8 cellular contexts compared by ENCODE assay signal in the genomic region with DNA sequence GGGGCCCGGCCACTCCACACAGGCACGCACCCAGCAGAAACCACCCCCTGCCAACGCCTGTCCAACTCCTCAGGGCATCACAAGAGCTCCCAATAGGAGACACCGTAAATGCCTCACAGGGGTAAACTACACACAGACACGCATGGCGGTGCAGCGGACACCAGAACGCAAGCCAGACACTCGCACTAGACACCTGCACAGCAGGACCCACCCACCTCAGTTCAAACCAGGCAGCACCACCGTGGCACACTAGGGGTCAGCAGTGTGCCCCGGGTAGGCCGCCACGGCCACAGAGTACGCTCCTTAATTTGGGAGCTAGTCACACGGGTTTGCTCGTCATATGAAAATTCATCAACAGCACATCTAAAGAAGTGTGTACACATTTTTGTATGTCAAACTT. TPM values are rescaled to one million over a fixed set of nuclear protein-coding genes. Genes with fewer than 3 reads are reported as not detected.
DNase-seq lines count a peak whose midpoint lies in the region; ATAC-seq, FAIRE-seq and TF ChIP-seq lines count a peak whose summit lies in the region.

No MANE protein-coding gene starts in this region.

- no peaks in the 10 kb centered on the region for H3K9me3 Mint-ChIP-seq in natural killer cell treated with Interleukin-12 subunit alpha and Interleukin-12 subunit beta and Interleukin-15 and Interleukin-18, amount 100 ng/mL, for 72 hours

- BruUV-seq in A673 (replicated peaks; lab: Mats Ljungman, UMichigan) = no TSS peak

- no peak overlapping the region for H3K27ac Mint-ChIP-seq in natural killer cell treated with Interleukin-12 subunit alpha and Interleukin-12 subunit beta and Interleukin-15 and Interleukin-18, amount 100 ng/mL, for 72 hours

- intact Hi-C loops in A673 (cut with micrococcal nuclease; ENCODE audit: unreplicated experiment) = loop anchor here (5.0 to 10.0 kb wide), 2 partner anchors 103 to 181 kb away; partner anchors contain the start of gene BAHCC1

- POLR2A ChIA-PET in A673 (lab: Charles Lee; ENCODE audit: low non-redundant PET) = interaction anchor here (0.7 kb wide), 1 partner anchor 90 kb away, joined by 3 read pairs; no protein-coding TSS in a partner anchor

- H3K9me3 ChIP-seq in A673 (ENCODE audit: low read depth, low read length, poor library complexity, severe bottlenecking) = no peaks in the 10 kb centered on the region

- H3K36me3 ChIP-seq in A673 (ENCODE audit: insufficient read depth, low read length, poor library complexity, severe bottlenecking) = peaks cover 8% of the 10 kb centered on the region

- CTCF ChIA-PET in A673 (lab: Charles Lee) = no interaction called here

- peak; percentile 97 for FAIRE-seq in GM12891 (lab: Jason Lieb, UNC)

- ATAC-seq in natural killer cell treated with Interleukin-12 subunit alpha and Interleukin-12 subunit beta and Interleukin-15 and Interleukin-18, amount 100 ng/mL, for 72 hours = peak; percentile 51 to 73

- no peak for TF ChIP-seq POLR2A in GM12891 (IDR thresholded peaks at IDR 0.05; ENCODE audit: low read depth, low read length)

- peaks cover 8 to 34% of the 10 kb centered on the region in 2 donors for H3K4me1 Mint-ChIP-seq in natural killer cell treated with Interleukin-12 subunit alpha and Interleukin-12 subunit beta and Interleukin-15 and Interleukin-18, amount 100 ng/mL, for 72 hours (ENCODE audit: low read depth in 2 of 2)

- DNase-seq in A673 (ENCODE audit: low spot score) = peak; percentile 66
- peak; percentile 86 for DNase-seq in GM12891 (ENCODE audit: insufficient read length, low spot score)
- peak; percentile 73 for DNase-seq in NCI-H69 (lab: John Stamatoyannopoulos, UW)
- DNase-seq in activated CD8-positive, alpha-beta memory T cell treated with anti-CD3 and anti-CD28 coated beads, Interleukin-2, amount 50 U/mL, for 1 hour (ENCODE audit: extremely low read depth) = peak; percentile 41
- no peak for DNase-seq in epithelial cell of proximal tubule (ENCODE audit: low read depth)
- peak; percentile 81 for DNase-seq in natural killer cell treated with Interleukin-12 subunit alpha and Interleukin-12 subunit beta and Interleukin-15 and Interleukin-18, amount 100 ng/mL, for 72 hours (ENCODE audit: low spot score)
- peak; percentile 29 for DNase-seq in stromal cell of bone marrow (ENCODE audit: low read depth)
- DNase-seq in globus pallidus (ENCODE audit: low spot score) = no peak

- no peak overlapping the region for H3K4me3 ChIP-seq in A673 (ENCODE audit: low read depth, low read length, poor library complexity, severe bottlenecking)
- H3K4me3 ChIP-seq in epithelial cell of proximal tubule (ENCODE audit: low read depth, low read length) = peak overlapping the region; percentile 23

- no peaks in the 10 kb centered on the region for H3K27me3 ChIP-seq in A673 (replicated peaks; ENCODE audit: insufficient read depth, low read depth, low read length, poor library complexity)

- H3K4me1 ChIP-seq in A673 (ENCODE audit: insufficient read depth, low read length, poor library complexity, severe bottlenecking) = peaks cover 7% of the 10 kb centered on the region

- H3K27me3 Mint-ChIP-seq in natural killer cell treated with Interleukin-12 subunit alpha and Interleukin-12 subunit beta and Interleukin-15 and Interleukin-18, amount 100 ng/mL, for 72 hours = no peaks in the 10 kb centered on the region

- H3K4me3 Mint-ChIP-seq in natural killer cell treated with Interleukin-12 subunit alpha and Interleukin-12 subunit beta and Interleukin-15 and Interleukin-18, amount 100 ng/mL, for 72 hours = no peak overlapping the region

- peak; percentile 72 for TF ChIP-seq CTCF in A673 (conservative IDR thresholded peaks at IDR 0.05; ENCODE audit: low read depth, low read length)
- peak; percentile 85 for TF ChIP-seq CTCF in epithelial cell of proximal tubule (conservative IDR thresholded peaks at IDR 0.05; ENCODE audit: low read depth, low read length)

- H3K27ac ChIP-seq in A673 (ENCODE audit: low read depth, low read length, poor library complexity, severe bottlenecking) = no peak overlapping the region

- peaks cover 4% of the 10 kb centered on the region for H3K36me3 Mint-ChIP-seq in natural killer cell treated with Interleukin-12 subunit alpha and Interleukin-12 subunit beta and Interleukin-15 and Interleukin-18, amount 100 ng/mL, for 72 hours

TF ChIP-seq in GM12891, 5 proteins besides CTCF, POLR2A, EP300 and RAD21:
- TF ChIP-seq POU2F2 (IDR thresholded peaks at IDR 0.05; ENCODE audit: low read depth, low read length) = 0 out of 2 replicates have a peak, but pooled peaks have one; percentile 15
- TF ChIP-seq POLR2AphosphoS5 (IDR thresholded peaks at IDR 0.05; ENCODE audit: low read depth, low read length) = no peak
- TF ChIP-seq PAX5 (IDR thresholded peaks at IDR 0.05; ENCODE audit: insufficient read depth, low read length, severe bottlenecking) = no peak

RNA-seq across cellular contexts. Expression of gene SLC38A10, which starts 3.4 kb away (rescaled TPM):
- 75.1 and 77.3 TPM in 2 replicates for total RNA-seq in A673 (2021)
- 30.0 TPM for polyA plus RNA-seq in GM12891 (2012; ENCODE audit: low read depth, missing spikeins)
- total RNA-seq in epithelial cell of proximal tubule = 67.1 and 71.6 TPM in 2 replicates
- 100 to 1,000 TPM in 1 of 2 donors, 10 to 100 TPM in 1; 92.4 to 136 TPM for total RNA-seq in natural killer cell treated with Interleukin-12 subunit alpha and Interleukin-12 subunit beta and Interleukin-15 and Interleukin-18, amount 100 ng/mL, for 72 hours

RNA-seq across cellular contexts. Expression of gene NDUFAF8, which starts 52.5 kb away (rescaled TPM):
- 58.6 and 64.9 TPM in 2 replicates for total RNA-seq in A673 (2021)
- polyA plus RNA-seq in GM12891 (2012; ENCODE audit: low read depth, missing spikeins) = 159 TPM
- total RNA-seq in epithelial cell of proximal tubule = 51.9 and 72.3 TPM in 2 replicates
- total RNA-seq in natural killer cell treated with Interleukin-12 subunit alpha and Interleukin-12 subunit beta and Interleukin-15 and Interleukin-18, amount 100 ng/mL, for 72 hours = 100 to 1,000 TPM in 1 of 2 donors, 10 to 100 TPM in 1; 58.1 to 107 TPM

RNA-seq across cellular contexts. Expression of gene TEPSIN, which starts 52.8 kb away (rescaled TPM):
- total RNA-seq in A673 (2021) (33.6 and 36.1 TPM in 2 replicates), epithelial cell of proximal tubule (24.2 and 37.3 TPM in 2 replicates)
- 15.7 TPM for polyA plus RNA-seq in GM12891 (2012; ENCODE audit: low read depth, missing spikeins)
- total RNA-seq in natural killer cell treated with Interleukin-12 subunit alpha and Interleukin-12 subunit beta and Interleukin-15 and Interleukin-18, amount 100 ng/mL, for 72 hours = 10 to 100 TPM; 47.9 to 61.7 TPM

Comparison
In these comparisons a context has a peak if more than half of its experiments do, and no peak if none do; other contexts are left out.
1. DNase-seq: peak in A673 (single experiment), GM12891 (single experiment), NCI-H69 (single experiment), activated CD8-positive, alpha-beta memory T cell treated with anti-CD3 and anti-CD28 coated beads, Interleukin-2, amount 50 U/mL, for 1 hour (single experiment), natural killer cell treated with Interleukin-12 subunit alpha and Interleukin-12 subunit beta and Interleukin-15 and Interleukin-18, amount 100 ng/mL, for 72 hours (single experiment) and stromal cell of bone marrow (single experiment); none in epithelial cell of proximal tubule (single experiment) and globus pallidus (single experiment).